Comparison of ENCODE assay signal across 8 cellular contexts in genomic region chr1:32107742-32108661, GRCh38. TPM values are rescaled to one million over a fixed set of nuclear protein-coding genes. Genes with fewer than 3 reads are reported as not detected.
DNase-seq lines count a peak whose midpoint lies in the region; ATAC-seq and TF ChIP-seq lines count a peak whose summit lies in the region.

TSS of gene KPNA6 (plus strand) at chr1:32108056. CDS start at chr1:32108131, 75 bp downstream.

- CTCF ChIA-PET in activated CD4-positive, alpha-beta T cell treated with anti-CD3 and anti-CD28 coated beads for 36 hours (lab: Charles Lee), result interaction anchor here (0.6 to 5.5 kb wide), 25 partner anchors 10 to 473 kb away, joined by 3 to 62 read pairs (median 5); partner anchors contain the start of genes BSDC1, LCK, TMEM39B and TXLNA

- intact Hi-C loops in activated CD4-positive, alpha-beta T cell treated with anti-CD3 and anti-CD28 coated beads for 36 hours (cut with DNase I, micrococcal nuclease), result loop anchor here (1.0 to 10.0 kb wide), 11 partner anchors 35 to 542 kb away; partner anchors contain the start of genes TXLNA (in 2 of the 2), BSDC1 (in 1 of the 2), CCDC28B (in 1 of the 2) and KHDRBS1 (in 1 of the 2)

- H3K4me1 Mint-ChIP-seq in activated CD4-positive, alpha-beta T cell treated with anti-CD3 and anti-CD28 coated beads for 36 hours, result peaks cover 39% of the 10 kb centered on the region
- H3K4me1 Mint-ChIP-seq in chondrocyte (ENCODE audit: low read depth), result peaks cover 47% of the 10 kb centered on the region

- peak; percentile 68 for TF ChIP-seq POLR2A in GM18951 (IDR thresholded peaks at IDR 0.05; ENCODE audit: extremely low read depth, insufficient read depth, insufficient read length)

- no peak for TF ChIP-seq CTCF in chondrocyte (IDR thresholded peaks at IDR 0.05)

- peak; percentile 64 for ATAC-seq in HG03439 (IDR thresholded peaks at IDR 0.05; ENCODE audit: unreplicated experiment)
- peak; percentile 77 for ATAC-seq in activated CD4-positive, alpha-beta T cell treated with anti-CD3 and anti-CD28 coated beads for 36 hours

- H3K27ac Mint-ChIP-seq in activated CD4-positive, alpha-beta T cell treated with anti-CD3 and anti-CD28 coated beads for 36 hours, result peak within 1 kb of the TSS; percentile 96
- H3K27ac Mint-ChIP-seq in chondrocyte (ENCODE audit: unreplicated experiment), result peak within 1 kb of the TSS; percentile 97

- no peaks in the 10 kb centered on the region for H3K27me3 Mint-ChIP-seq in activated CD4-positive, alpha-beta T cell treated with anti-CD3 and anti-CD28 coated beads for 36 hours
- H3K27me3 Mint-ChIP-seq in chondrocyte (ENCODE audit: low read depth), result no peaks in the 10 kb centered on the region

- POLR2A ChIA-PET in activated CD4-positive, alpha-beta T cell treated with anti-CD3 and anti-CD28 coated beads for 36 hours (lab: Charles Lee), result interaction anchor here (0.6 to 2.4 kb wide), 14 partner anchors 12 to 543 kb away, joined by 3 to 19 read pairs (median 4); partner anchors contain the start of genes KHDRBS1, MARCKSL1, PEF1 and RBBP4

- in situ Hi-C loops in GM18951 (cut with MboI; ENCODE audit: low sequenced_read_pairs, unreplicated experiment), result no loop called here

- no peaks in the 10 kb centered on the region for H3K9me3 Mint-ChIP-seq in activated CD4-positive, alpha-beta T cell treated with anti-CD3 and anti-CD28 coated beads for 36 hours (ENCODE audit: low read depth)
- H3K9me3 Mint-ChIP-seq in chondrocyte (ENCODE audit: low read depth), result no peaks in the 10 kb centered on the region

- peak; percentile 76 for DNase-seq in AG08396 (ENCODE audit: low spot score)
- peak; percentile 81 for DNase-seq in NCI-H524 treated with DMSO at 0.1 percent for 48 hours (lab: John Stamatoyannopoulos, UW)
- DNase-seq in activated CD4-positive, alpha-beta T cell treated with anti-CD3 and anti-CD28 coated beads for 36 hours, result peak; percentile 94
- DNase-seq in chondrocyte (ENCODE audit: low spot score), result no peak
- DNase-seq in kidney glomerular epithelial cell (lab: John Stamatoyannopoulos, UW), result peak; percentile 96
- DNase-seq in stimulated activated CD4-positive, alpha-beta T cell treated with anti-CD3 and anti-CD28 coated beads, Interleukin-15, amount 100 ng/mL, for 48 hours (ENCODE audit: low read depth in 2 of 2), result peak; percentile 81 to 84

- H3K4me3 Mint-ChIP-seq in activated CD4-positive, alpha-beta T cell treated with anti-CD3 and anti-CD28 coated beads for 36 hours, result peak within 1 kb of the TSS; percentile 88
- peak within 1 kb of the TSS; percentile 95 for H3K4me3 Mint-ChIP-seq in chondrocyte (ENCODE audit: unreplicated experiment)

- H3K36me3 Mint-ChIP-seq in activated CD4-positive, alpha-beta T cell treated with anti-CD3 and anti-CD28 coated beads for 36 hours (ENCODE audit: low read depth), result peaks cover 18% of the 10 kb centered on the region
- H3K36me3 Mint-ChIP-seq in chondrocyte (ENCODE audit: low read depth), result no peaks in the 10 kb centered on the region

RNA-seq across cellular contexts. Expression of gene KPNA6, which starts in this region (rescaled TPM):
- 10 to 100 TPM; 70.0 to 78.3 TPM for total RNA-seq in activated CD4-positive, alpha-beta T cell treated with anti-CD3 and anti-CD28 coated beads for 36 hours
- total RNA-seq in chondrocyte, result 66.3 to 89.3 TPM (median 80.9 TPM) in 3 replicates
